ENCODE assay signal across 9 cellular contexts in genomic region chr1:168227620-168228019, GRCh38.
A peak's percentile ranks its signal among the peaks of the same experiment; 100 is the strongest.
DNase-seq lines count a peak whose midpoint lies in the region; TF ChIP-seq lines count a peak whose summit lies in the region.
"Had no signal": no experiment of that assay in that cellular context is flagged by ENCODE, and none has a peak within 500 bp of the region (broad histone marks: within the 10 kb centered on the region; RNA-seq: fewer than 3 reads in every experiment).

No MANE protein-coding gene starts in this region.

- H3K9ac ChIP-seq in KMS-11 = no peak overlapping the region; the same call in 1 of the 2 replicates
- H3K9ac ChIP-seq in rectal smooth muscle tissue (ENCODE audit: low read length) = no peak overlapping the region

- H3K4me1 ChIP-seq in KMS-11 (ENCODE audit: low read depth, poor library complexity, severe bottlenecking) (peaks cover 40% of the 10 kb centered on the region), rectal smooth muscle tissue (ENCODE audit: control insufficient read depth, insufficient read depth, low read length) (peaks cover 16% of the 10 kb centered on the region)

- no peak overlapping the region for H3K4me3 ChIP-seq in KMS-11 (IDR thresholded peaks at IDR 0.05; ENCODE audit: insufficient read depth, low read depth, low read length)
- H3K4me3 ChIP-seq in choroid plexus epithelial cell (ENCODE audit: low read depth, low read length) = no peak overlapping the region
- peak overlapping the region; percentile 90 for H3K4me3 ChIP-seq in rectal smooth muscle tissue (ENCODE audit: low read length)

- H2AFZ ChIP-seq in KMS-11 (ENCODE audit: low read depth) = no peak overlapping the region

- H3K79me2 ChIP-seq in KMS-11 (ENCODE audit: insufficient read depth, low read depth) = peaks cover 38% of the 10 kb centered on the region

- H3K4me2 ChIP-seq in KMS-11 = peak overlapping the region; percentile 43

- H4K20me1 ChIP-seq in KMS-11 (ENCODE audit: insufficient read depth) = peaks cover 8% of the 10 kb centered on the region; the same call in 1 of the 2 replicates

- DNase-seq in DMS153 (lab: John Stamatoyannopoulos, UW) (peak; percentile 36), DMS153 treated with DMSO at 0.1 percent for 48 hours (lab: John Stamatoyannopoulos, UW; ENCODE audit: unreplicated experiment) (no peak), choroid plexus epithelial cell (ENCODE audit: low read depth) (peak; percentile 42), Kasumi-1 (lab: John Stamatoyannopoulos, UW) (no peak), NCI-H146 treated with DMSO at 0.1 percent for 48 hours (lab: John Stamatoyannopoulos, UW; ENCODE audit: unreplicated experiment) (no peak)
- no peak for DNase-seq in activated effector memory CD4-positive, alpha-beta T cell treated with anti-CD3 and anti-CD28 coated beads, Interleukin-2, amount 50 U/mL, for 16 hours

- H3K36me3 ChIP-seq in KMS-11 (ENCODE audit: insufficient read depth) (no peaks in the 10 kb centered on the region), rectal smooth muscle tissue (ENCODE audit: control insufficient read depth, insufficient read depth, low read length) (peaks cover 10% of the 10 kb centered on the region)

- H3K27me3 ChIP-seq in KMS-11 (ENCODE audit: insufficient read depth, low read depth) = no peaks in the 10 kb centered on the region
- H3K27me3 ChIP-seq in rectal smooth muscle tissue (ENCODE audit: control insufficient read depth, insufficient read depth, low read length) = no peaks in the 10 kb centered on the region

- no peak for TF ChIP-seq CTCF in KMS-11 (conservative IDR thresholded peaks at IDR 0.05; ENCODE audit: low read depth, low read length)
- no peak for TF ChIP-seq CTCF in choroid plexus epithelial cell (conservative IDR thresholded peaks at IDR 0.05; ENCODE audit: low read depth, low read length)

- H3K27ac ChIP-seq in KMS-11 (peak overlapping the region; percentile 2; the same call in 1 of the 2 replicates), rectal smooth muscle tissue (ENCODE audit: low read depth, low read length) (peak overlapping the region; percentile 83)
- H3K27ac ChIP-seq: 22Rv1 had no signal

Comparison
In these comparisons a context has a peak if more than half of its experiments do, and no peak if none do; other contexts are left out.
1. DNase-seq: peak in DMS153 (single experiment) and choroid plexus epithelial cell (single experiment); none in DMS153 treated with DMSO at 0.1 percent for 48 hours (single experiment), activated effector memory CD4-positive, alpha-beta T cell treated with anti-CD3 and anti-CD28 coated beads, Interleukin-2, amount 50 U/mL, for 16 hours (single experiment), Kasumi-1 (0 of 2) and NCI-H146 treated with DMSO at 0.1 percent for 48 hours (single experiment).